Comparison of ENCODE assay signal across 19 cellular contexts in the genomic region with DNA sequence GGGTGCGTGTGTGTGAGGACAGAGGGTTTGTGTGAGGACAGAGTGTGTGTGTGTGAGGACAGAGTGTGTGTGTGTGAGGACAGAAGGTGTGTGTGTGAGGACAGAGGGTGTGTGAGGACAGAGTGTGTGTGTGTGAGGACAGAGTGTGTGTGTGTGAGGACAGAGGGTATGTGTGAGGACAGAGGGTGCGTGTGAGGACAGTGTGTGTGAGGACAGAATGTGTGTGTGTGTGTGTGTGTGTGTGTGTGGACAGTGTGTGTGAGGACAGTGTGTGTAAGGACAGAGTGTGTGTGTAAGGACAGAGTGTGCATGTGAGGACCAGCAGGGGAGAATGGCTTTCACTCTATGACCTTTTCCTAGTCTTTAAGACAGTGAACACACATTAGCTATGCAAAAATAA.
DNase-seq lines count a peak whose midpoint lies in the region; ATAC-seq and TF ChIP-seq lines count a peak whose summit lies in the region.
"Had no signal": no experiment of that assay in that cellular context is flagged by ENCODE, and none has a peak within 500 bp of the region (broad histone marks: within the 10 kb centered on the region; RNA-seq: fewer than 3 reads in every experiment).

No MANE protein-coding gene starts in this region.

- no peak for TF ChIP-seq CTCF in CD14-positive monocyte (IDR thresholded peaks at IDR 0.05)

- DNase-seq in CD14-positive monocyte (ENCODE audit: low spot score): no peak
- DNase-seq in activated effector memory CD4-positive, alpha-beta T cell treated with anti-CD3 and anti-CD28 coated beads, Interleukin-2, amount 50 U/mL, for 16 hours: no peak
- DNase-seq in RKO (ENCODE audit: low spot score): no peak
- DNase-seq in activated CD8-positive, alpha-beta memory T cell treated with anti-CD3 and anti-CD28 coated beads, Interleukin-2, amount 50 U/mL, for 48 hours: no peak
- DNase-seq: ACHN; activated CD4-positive, alpha-beta T cell treated with anti-CD3 and anti-CD28 coated beads, Interleukin-2, amount 10 ng/mL, durations not matched to agents 24 days and 14 days; DMS153; effector CD4-positive, alpha-beta T cell; NCI-H1694 treated with DMSO at 0.1 percent for 48 hours; NCI-H774; stimulated activated CD4-positive, alpha-beta T cell treated with anti-CD3 and anti-CD28 coated beads, Interleukin-4, amount 100 ng/mL, for 4 hours had no signal

- H3K27me3 Mint-ChIP-seq in CD14-positive monocyte (ENCODE audit: low read depth in 3 of 3): no peaks in the 10 kb centered on the region
- H3K27me3 Mint-ChIP-seq: activated CD4-positive, alpha-beta T cell treated with anti-CD3 and anti-CD28 coated beads, Interleukin-2, amount 10 ng/mL, durations not matched to agents 24 days and 14 days; central memory CD8-positive, alpha-beta T cell had no signal

- peaks cover 0 to 4% (median 0%) of the 10 kb centered on the region in 7 donors for H3K9me3 Mint-ChIP-seq in CD14-positive monocyte
- H3K9me3 Mint-ChIP-seq: activated CD4-positive, alpha-beta T cell treated with anti-CD3 and anti-CD28 coated beads, Interleukin-2, amount 10 ng/mL, durations not matched to agents 24 days and 14 days; central memory CD8-positive, alpha-beta T cell; nephron had no signal

- ATAC-seq in HG02840 (IDR thresholded peaks at IDR 0.05; ENCODE audit: low FRiP score, unreplicated experiment): no peak

- H3K27me3 ChIP-seq in layer of hippocampus (ENCODE audit: control insufficient read depth, insufficient read depth, low read length): no peaks in the 10 kb centered on the region
- no peaks in the 10 kb centered on the region for H3K27me3 ChIP-seq in skeletal muscle tissue (ENCODE audit: control insufficient read depth in 3 of 3, insufficient read depth in 3 of 3, low read length in 3 of 3)
- H3K27me3 ChIP-seq: spleen had no signal

- no peaks in the 10 kb centered on the region for H3K9me3 ChIP-seq in skeletal muscle tissue (ENCODE audit: control insufficient read depth in 3 of 3, low read length in 3 of 3)

- H3K9ac ChIP-seq in skeletal muscle tissue (ENCODE audit: low read depth in 1 of 3, low read length in 3 of 3): peak overlapping the region in 2 of 3 donors; percentile 15 to 33
- H3K9ac ChIP-seq: KMS-11 had no signal

- no peak overlapping the region for H3K4me3 Mint-ChIP-seq in CD14-positive monocyte
- H3K4me3 Mint-ChIP-seq: activated CD4-positive, alpha-beta T cell treated with anti-CD3 and anti-CD28 coated beads, Interleukin-2, amount 10 ng/mL, durations not matched to agents 24 days and 14 days; central memory CD8-positive, alpha-beta T cell; nephron had no signal

- H3K4me3 ChIP-seq in skeletal muscle tissue (ENCODE audit: low read length in 3 of 3): no peak overlapping the region
- H3K4me3 ChIP-seq: spleen had no signal

- H3K4me1 ChIP-seq in skeletal muscle tissue (ENCODE audit: control insufficient read depth in 3 of 3, insufficient read depth in 3 of 3, low read length in 3 of 3): peaks cover 28 to 55% (median 46%) of the 10 kb centered on the region in 3 donors

- H3K4me1 Mint-ChIP-seq in CD14-positive monocyte: peaks cover 38% of the 10 kb centered on the region
- H3K4me1 Mint-ChIP-seq: activated CD4-positive, alpha-beta T cell treated with anti-CD3 and anti-CD28 coated beads, Interleukin-2, amount 10 ng/mL, durations not matched to agents 24 days and 14 days had no signal

- H3K27ac Mint-ChIP-seq in CD14-positive monocyte: peak overlapping the region; percentile 19 to 88 (median 51)
- H3K27ac Mint-ChIP-seq: activated CD4-positive, alpha-beta T cell treated with anti-CD3 and anti-CD28 coated beads, Interleukin-2, amount 10 ng/mL, durations not matched to agents 24 days and 14 days; nephron had no signal

- no peaks in the 10 kb centered on the region for H3K36me3 ChIP-seq in skeletal muscle tissue (ENCODE audit: control insufficient read depth in 3 of 3, insufficient read depth in 3 of 3, low read length in 3 of 3)

- H3K36me3 Mint-ChIP-seq in CD14-positive monocyte: peaks cover 45 to 80% of the 10 kb centered on the region in 2 donors

- intact Hi-C loops in CD14-positive monocyte (cut with micrococcal nuclease): no loop called here

- H3K27ac ChIP-seq in angular gyrus (ENCODE audit: low read depth, low read length) (peak overlapping the region; percentile 49), layer of hippocampus (ENCODE audit: low read depth, low read length) (peak overlapping the region; percentile 62), skeletal muscle tissue (ENCODE audit: low read depth, low read length) (peak overlapping the region; percentile 30)
- H3K27ac ChIP-seq: KMS-11 had no signal
